Comparison of ENCODE assay signal across 24 cellular contexts in the genomic region with DNA sequence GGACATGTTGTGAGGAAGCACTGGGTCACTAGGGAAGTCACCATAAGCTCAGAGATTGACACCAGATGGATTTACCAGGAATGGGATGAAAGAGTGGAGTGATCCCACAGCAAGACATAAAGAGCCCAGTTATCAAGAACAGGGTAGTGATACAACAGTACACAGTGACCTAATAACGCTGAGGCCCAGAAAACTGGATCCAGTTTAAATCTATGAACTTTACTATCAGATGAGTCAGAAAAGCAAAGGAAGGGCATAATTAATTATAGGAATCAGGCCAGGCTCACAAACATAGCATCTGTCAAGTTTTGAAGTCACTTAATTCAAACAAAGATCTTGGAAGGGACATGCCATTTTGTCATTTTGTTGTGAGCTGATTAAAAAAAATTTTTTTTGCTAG.
DNase-seq lines count a peak whose midpoint lies in the region; ATAC-seq and TF ChIP-seq lines count a peak whose summit lies in the region.
"Had no signal": no experiment of that assay in that cellular context is flagged by ENCODE, and none has a peak within 500 bp of the region (broad histone marks: within the 10 kb centered on the region; RNA-seq: fewer than 3 reads in every experiment).

No MANE protein-coding gene starts in this region.

- no peaks in the 10 kb centered on the region for H3K79me2 ChIP-seq in SK-N-SH (ENCODE audit: insufficient read depth)
- H3K79me2 ChIP-seq in mesendoderm (ENCODE audit: control insufficient read depth, insufficient read depth, low read length) = no peaks in the 10 kb centered on the region

- H3K9me3 ChIP-seq in SK-N-SH (no peaks in the 10 kb centered on the region; the same call in 1 of the 2 replicates), adrenal gland (replicated peaks in 1 of 3) (no peaks in the 10 kb centered on the region), prostate gland (no peaks in the 10 kb centered on the region)

- H2BK5ac ChIP-seq in mesendoderm (ENCODE audit: low read length) = no peak overlapping the region

- no peak for TF ChIP-seq RAD21 in SK-N-SH (IDR thresholded peaks at IDR 0.05; ENCODE audit: low read length)

- H3K27me3 ChIP-seq in SK-N-SH (ENCODE audit: insufficient read depth) (no peaks in the 10 kb centered on the region), adrenal gland (no peaks in the 10 kb centered on the region), prostate gland (replicated peaks; ENCODE audit: insufficient read depth) (no peaks in the 10 kb centered on the region), mesendoderm (ENCODE audit: insufficient read depth, low read length, poor library complexity) (no peaks in the 10 kb centered on the region)

- ATAC-seq in SK-N-SH treated with all-trans-retinoic acid at 6 μM for 48 hours = no peak
- ATAC-seq: CD8-positive, alpha-beta T cell had no signal

- DNase-seq in SK-N-SH (no peak), M059J (ENCODE audit: low read depth) (peak; percentile 52), adrenal gland (peak in 4 of 7 donors; percentile 8 to 50 (median 28)), fibroblast of mammary gland (ENCODE audit: low read depth) (peak; percentile 33), prostate gland (ENCODE audit: low spot score) (no peak), SKM-1 (lab: John Stamatoyannopoulos, UW; ENCODE audit: unreplicated experiment) (no peak), mesendoderm (no peak)
- DNase-seq: CD8-positive, alpha-beta T cell; DMS153; DND-41; KBM-7; NCI-H1048; NCI-H1417; NCI-H1694 treated with DMSO at 0.1 percent for 48 hours; NCI-H2081; NCI-H2227 treated with DMSO at 0.1 percent for 48 hours; NCI-H524; NCI-H774; SHP77; SW 1271 had no signal

- H3K4ac ChIP-seq in mesendoderm (ENCODE audit: low read depth, low read length) = no peak overlapping the region

- no peak overlapping the region for H2BK120ac ChIP-seq in mesendoderm (ENCODE audit: low read depth, low read length)

- no peak overlapping the region for H3K18ac ChIP-seq in mesendoderm (ENCODE audit: low read length)

- no peaks in the 10 kb centered on the region for H3K9me2 ChIP-seq in SK-N-SH

- H4K20me1 ChIP-seq in SK-N-SH (ENCODE audit: insufficient read depth) = no peaks in the 10 kb centered on the region

- no peak for TF ChIP-seq CTCF in SK-N-SH (IDR thresholded peaks at IDR 0.05)
- no peak for TF ChIP-seq CTCF in adrenal gland (IDR thresholded peaks at IDR 0.05)
- TF ChIP-seq CTCF in fibroblast of mammary gland (conservative IDR thresholded peaks at IDR 0.05; ENCODE audit: control insufficient read depth, insufficient read depth, low read depth, low read length) = no peak
- no peak for TF ChIP-seq CTCF in prostate gland (IDR thresholded peaks at IDR 0.05)

- no peaks in the 10 kb centered on the region for H3K79me1 ChIP-seq in mesendoderm (ENCODE audit: low read length)

- H2BK15ac ChIP-seq in mesendoderm (replicated peaks; ENCODE audit: low read depth) = no peak overlapping the region

- TF ChIP-seq POLR2A in adrenal gland (IDR thresholded peaks at IDR 0.05) (no peak), prostate gland (IDR thresholded peaks at IDR 0.05) (no peak)

- H3K36me3 ChIP-seq in SK-N-SH (replicated peaks in 1 of 2; ENCODE audit: control insufficient read depth in 1 of 2, insufficient read depth in 2 of 2, low read length in 1 of 2) = no peaks in the 10 kb centered on the region
- H3K36me3 ChIP-seq in adrenal gland (replicated peaks in 1 of 2) = no peaks in the 10 kb centered on the region
- H3K36me3 ChIP-seq in prostate gland = no peaks in the 10 kb centered on the region
- H3K36me3 ChIP-seq in mesendoderm (ENCODE audit: control insufficient read depth, insufficient read depth, low read length) = no peaks in the 10 kb centered on the region

- no peak overlapping the region for H3K56ac ChIP-seq in mesendoderm (ENCODE audit: low read length)

- H4K5ac ChIP-seq in mesendoderm (ENCODE audit: low read length) = no peak overlapping the region

- POLR2A ChIA-PET in SK-N-SH (lab: Yijun Ruan, JAX) = no interaction called here

- 96% methylated on average over 1 of the region's 1 CpG for WGBS in SK-N-SH (ENCODE audit: low lambda C conversion rate)
- WGBS in adrenal gland, 4 donors = 25 to 50% (median 33%) methylated on average over 1 of the region's 1 CpG
- WGBS in prostate gland = 79% methylated on average over 1 of the region's 1 CpG
- WGBS in mesendoderm (ENCODE audit: extremely low coverage, insufficient coverage, low lambda C conversion rate) = no CpG with 5 or more reads among the region's 1 CpG

- H2AK5ac ChIP-seq in mesendoderm (ENCODE audit: low read length) = no peak overlapping the region

- no peak overlapping the region for H3K27ac ChIP-seq in SK-N-SH (ENCODE audit: low read depth in 2 of 2, low read length in 1 of 2)
- peak overlapping the region in 2 of 5 donors; percentile 26 to 39 for H3K27ac ChIP-seq in adrenal gland
- H3K27ac ChIP-seq in prostate gland = no peak overlapping the region
- no peak overlapping the region for H3K27ac ChIP-seq in mesendoderm (ENCODE audit: low read depth, low read length)
- H3K27ac ChIP-seq: 22Rv1, C4-2B, RWPE1 had no signal

- TF ChIP-seq EP300 in SK-N-SH (IDR thresholded peaks at IDR 0.05; ENCODE audit: borderline replicate concordance in 1 of 2, low read depth in 1 of 2, low read length in 1 of 2) = no peak

- peaks cover 10% of the 10 kb centered on the region for H3F3A ChIP-seq in SK-N-SH (replicated peaks; ENCODE audit: insufficient read depth)

- CTCF ChIA-PET in SK-N-SH (lab: Yijun Ruan, JAX) = interaction anchor here (1.5 to 2.5 kb wide), 2 partner anchors 12 to 15 kb away, joined by 3 to 9 read pairs; no protein-coding TSS in a partner anchor

- no peak overlapping the region for H3K4me2 ChIP-seq in SK-N-SH
- H3K4me2 ChIP-seq in mesendoderm (ENCODE audit: low read length) = no peak overlapping the region

- no peak overlapping the region for H4K8ac ChIP-seq in mesendoderm (ENCODE audit: low read depth, low read length)

- peaks cover 3 to 7% of the 10 kb centered on the region in 2 experiments; a peak in 3 of 4 replicates for H3K4me1 ChIP-seq in SK-N-SH (ENCODE audit: control insufficient read depth in 1 of 2, insufficient read depth in 2 of 2, low read depth in 1 of 2, low read length in 1 of 2)
- peaks cover 0 to 7% of the 10 kb centered on the region in 2 donors for H3K4me1 ChIP-seq in adrenal gland (replicated peaks in 1 of 2)
- H3K4me1 ChIP-seq in prostate gland (replicated peaks) = no peaks in the 10 kb centered on the region
- no peaks in the 10 kb centered on the region for H3K4me1 ChIP-seq in mesendoderm (ENCODE audit: control insufficient read depth, low read depth, low read length)

- H3K4me3 ChIP-seq in SK-N-SH (ENCODE audit: low read depth in 2 of 2, low read length in 1 of 2) (no peak overlapping the region), adrenal gland (no peak overlapping the region), fibroblast of mammary gland (ENCODE audit: control insufficient read depth, low read depth, low read length) (no peak overlapping the region), prostate gland (no peak overlapping the region), mesendoderm (ENCODE audit: low read length) (no peak overlapping the region)

- no peak overlapping the region for H2AFZ ChIP-seq in SK-N-SH (ENCODE audit: low read depth)

- H3K9ac ChIP-seq in SK-N-SH (no peak overlapping the region), mesendoderm (ENCODE audit: low read length) (no peak overlapping the region)

- H3K23ac ChIP-seq in mesendoderm (ENCODE audit: low read length) = no peak overlapping the region

- intact Hi-C loops in adrenal gland (cut with DNase I) (no loop called here), prostate gland (cut with DNase I) (no loop called here)

TF ChIP-seq in SK-N-SH treated with all-trans-retinoic acid at 6 μM for 48 hours, 23 proteins besides CTCF, POLR2A, EP300 and RAD21:
- peak; percentile 33 for TF ChIP-seq ISL1 (CRISPR knock-in tag; IDR thresholded peaks at IDR 0.05)
- TF ChIP-seq GLIS3 (CRISPR knock-in tag; IDR thresholded peaks at IDR 0.05) = no peak
- TF ChIP-seq ZFP3 (CRISPR knock-in tag; IDR thresholded peaks at IDR 0.05) = 0 out of 2 replicates have a peak, but pooled peaks have one; percentile 14

TF ChIP-seq in SK-N-SH, 30 proteins besides CTCF, POLR2A, EP300 and RAD21 (continues in another document):
- TF ChIP-seq FOXM1 (IDR thresholded peaks at IDR 0.05; ENCODE audit: low read depth) (no peak), SMC3 (IDR thresholded peaks at IDR 0.05; ENCODE audit: low read depth, low read length) (no peak), NFIC (IDR thresholded peaks at IDR 0.05; ENCODE audit: borderline replicate concordance) (no peak), JUND (IDR thresholded peaks at IDR 0.05) (no peak)
- TF ChIP-seq, protein P1, sequence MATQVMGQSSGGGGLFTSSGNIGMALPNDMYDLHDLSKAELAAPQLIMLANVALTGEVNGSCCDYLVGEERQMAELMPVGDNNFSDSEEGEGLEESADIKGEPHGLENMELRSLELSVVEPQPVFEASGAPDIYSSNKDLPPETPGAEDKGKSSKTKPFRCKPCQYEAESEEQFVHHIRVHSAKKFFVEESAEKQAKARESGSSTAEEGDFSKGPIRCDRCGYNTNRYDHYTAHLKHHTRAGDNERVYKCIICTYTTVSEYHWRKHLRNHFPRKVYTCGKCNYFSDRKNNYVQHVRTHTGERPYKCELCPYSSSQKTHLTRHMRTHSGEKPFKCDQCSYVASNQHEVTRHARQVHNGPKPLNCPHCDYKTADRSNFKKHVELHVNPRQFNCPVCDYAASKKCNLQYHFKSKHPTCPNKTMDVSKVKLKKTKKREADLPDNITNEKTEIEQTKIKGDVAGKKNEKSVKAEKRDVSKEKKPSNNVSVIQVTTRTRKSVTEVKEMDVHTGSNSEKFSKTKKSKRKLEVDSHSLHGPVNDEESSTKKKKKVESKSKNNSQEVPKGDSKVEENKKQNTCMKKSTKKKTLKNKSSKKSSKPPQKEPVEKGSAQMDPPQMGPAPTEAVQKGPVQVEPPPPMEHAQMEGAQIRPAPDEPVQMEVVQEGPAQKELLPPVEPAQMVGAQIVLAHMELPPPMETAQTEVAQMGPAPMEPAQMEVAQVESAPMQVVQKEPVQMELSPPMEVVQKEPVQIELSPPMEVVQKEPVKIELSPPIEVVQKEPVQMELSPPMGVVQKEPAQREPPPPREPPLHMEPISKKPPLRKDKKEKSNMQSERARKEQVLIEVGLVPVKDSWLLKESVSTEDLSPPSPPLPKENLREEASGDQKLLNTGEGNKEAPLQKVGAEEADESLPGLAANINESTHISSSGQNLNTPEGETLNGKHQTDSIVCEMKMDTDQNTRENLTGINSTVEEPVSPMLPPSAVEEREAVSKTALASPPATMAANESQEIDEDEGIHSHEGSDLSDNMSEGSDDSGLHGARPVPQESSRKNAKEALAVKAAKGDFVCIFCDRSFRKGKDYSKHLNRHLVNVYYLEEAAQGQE (IDR thresholded peaks at IDR 0.05; ENCODE audit: low read depth, low read length) = no peak

Comparison
In these comparisons a context has a peak if more than half of its experiments do, and no peak if none do; other contexts are left out.
1. DNase-seq: peak in M059J (single experiment), adrenal gland (4 of 7) and fibroblast of mammary gland (single experiment); none in SK-N-SH (single experiment), prostate gland (single experiment), SKM-1 (single experiment) and mesendoderm (single experiment).